1 cellular context compared by ENCODE assay signal in genomic region chr14:22266683-22267082, GRCh38.
TF ChIP-seq lines count a peak whose summit lies in the region.

No MANE protein-coding gene starts in this region.

TF ChIP-seq in IMR-90, 13 proteins besides CTCF, POLR2A, EP300 and RAD21:
- TF ChIP-seq USF2 (IDR thresholded peaks at IDR 0.05; ENCODE audit: low read depth, low read length) (no peak), NFE2L2 (IDR thresholded peaks at IDR 0.05; ENCODE audit: low read depth, low read length) (no peak), RCOR1 (IDR thresholded peaks at IDR 0.05; ENCODE audit: insufficient replicate concordance, low read length) (no peak), ELK1 (IDR thresholded peaks at IDR 0.05; ENCODE audit: borderline replicate concordance, low read depth, low read length) (no peak), CHD1 (IDR thresholded peaks at IDR 0.05; ENCODE audit: low read depth, low read length) (no peak), MAZ (IDR thresholded peaks at IDR 0.05; ENCODE audit: borderline replicate concordance, low read depth, low read length) (no peak), MXI1 (IDR thresholded peaks at IDR 0.05; ENCODE audit: borderline replicate concordance, low read depth, low read length) (no peak), BHLHE40 (IDR thresholded peaks at IDR 0.05; ENCODE audit: low read depth, low read length) (no peak), CEBPB (IDR thresholded peaks at IDR 0.05; ENCODE audit: low read depth, low read length) (no peak), FOS (IDR thresholded peaks at IDR 0.05; ENCODE audit: low read depth, low read length) (no peak), RFX5 (IDR thresholded peaks at IDR 0.05; ENCODE audit: low read depth, low read length) (no peak)
